8 cellular contexts compared by ENCODE assay signal in the genomic region with DNA sequence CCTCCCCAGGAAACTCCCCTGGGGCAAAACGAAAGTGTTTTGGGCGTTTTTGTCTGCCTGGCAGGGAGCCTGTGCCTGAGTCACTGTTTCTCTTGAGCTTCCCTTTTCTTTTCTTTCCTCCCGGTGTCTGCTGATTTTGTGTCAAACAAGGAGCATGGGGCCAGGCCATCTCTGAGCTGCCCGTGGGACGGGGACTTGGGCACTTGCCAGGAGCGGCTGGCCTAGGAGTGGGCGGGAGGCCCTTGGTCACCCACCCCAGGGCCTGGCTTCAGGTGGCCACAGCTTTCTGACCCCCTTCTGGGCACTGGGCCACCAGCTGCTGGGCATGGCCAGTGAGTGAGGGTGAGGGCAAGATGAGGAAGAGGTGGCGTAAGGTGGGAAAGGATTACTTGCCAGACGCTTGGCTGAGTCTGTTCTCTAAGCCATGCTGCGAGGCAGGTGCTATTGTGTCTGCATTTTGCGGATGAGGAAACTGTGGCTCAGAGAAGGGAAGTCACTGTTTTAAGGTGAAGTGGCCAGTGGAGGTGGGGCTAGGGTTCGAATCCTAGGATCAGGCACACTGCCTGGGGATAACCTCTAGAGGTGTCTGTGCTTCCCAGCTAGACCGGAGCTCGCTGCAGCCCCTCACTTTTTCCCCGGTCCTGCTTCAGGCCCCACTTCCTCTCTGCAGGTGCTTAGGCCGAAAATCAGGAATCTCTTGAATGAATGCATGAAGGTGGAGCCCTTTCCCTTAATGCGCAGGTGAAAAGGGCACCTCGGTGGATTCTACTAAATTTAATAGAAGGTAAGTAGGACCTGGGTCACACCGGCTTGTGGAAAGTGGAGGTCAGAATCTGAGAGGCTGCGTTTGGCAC. TPM values are rescaled to one million over a fixed set of nuclear protein-coding genes. Genes with fewer than 3 reads are reported as not detected.
DNase-seq lines count a peak whose midpoint lies in the region; ATAC-seq and TF ChIP-seq lines count a peak whose summit lies in the region.

No MANE protein-coding gene starts in this region.

- H3K27ac Mint-ChIP-seq in naive thymus-derived CD4-positive, alpha-beta T cell, result peak overlapping the region in 4 of 9 donors; percentile 13 to 81 (median 44)

- POLR2A ChIA-PET in naive thymus-derived CD4-positive, alpha-beta T cell (lab: Charles Lee), result interaction anchor here (1.2 kb wide), 1 partner anchor 360 kb away, joined by 4 read pairs; a partner anchor contains a TSS

- H3K27me3 ChIP-seq in naive thymus-derived CD4-positive, alpha-beta T cell (ENCODE audit: control insufficient read depth in 2 of 2, insufficient read depth in 2 of 2, low read length in 2 of 2), result no peaks in the 10 kb centered on the region

- in situ Hi-C loops in astrocyte of the spinal cord (cut with HindIII; ENCODE audit: low sequenced_read_pairs), result no loop called here

- peaks cover 0 to 2% (median 0%) of the 10 kb centered on the region in 5 donors for H3K27me3 Mint-ChIP-seq in naive thymus-derived CD4-positive, alpha-beta T cell

- DNase-seq in Daoy (ENCODE audit: low read depth) (peak; percentile 61), Kasumi-1 (lab: John Stamatoyannopoulos, UW) (peak; percentile 58 to 74), astrocyte of the spinal cord (ENCODE audit: low read depth, low spot score) (peak; percentile 41), NCI-H146 treated with DMSO at 0.1 percent for 48 hours (lab: John Stamatoyannopoulos, UW; ENCODE audit: unreplicated experiment) (no peak), NCI-H2107 treated with DMSO at 0.1 percent for 48 hours (lab: John Stamatoyannopoulos, UW; ENCODE audit: unreplicated experiment) (no peak)
- DNase-seq in naive thymus-derived CD4-positive, alpha-beta T cell, result peak in 1 of 9 donors; percentile 27
- no peak for DNase-seq in stimulated activated naive CD4-positive, alpha-beta T cell (lab: John Stamatoyannopoulos, UW)

- peak overlapping the region in 2 of 10 donors; percentile 9 to 62 for H3K4me3 Mint-ChIP-seq in naive thymus-derived CD4-positive, alpha-beta T cell

- H3K9me3 ChIP-seq in naive thymus-derived CD4-positive, alpha-beta T cell (ENCODE audit: control insufficient read depth in 2 of 3, low read length in 3 of 3), result no peaks in the 10 kb centered on the region

- peaks cover 9 to 52% (median 31%) of the 10 kb centered on the region in 7 donors for H3K4me1 Mint-ChIP-seq in naive thymus-derived CD4-positive, alpha-beta T cell

- no peak for TF ChIP-seq CTCF in astrocyte of the spinal cord (IDR thresholded peaks at IDR 0.05; ENCODE audit: low read depth, low read length)

- H3K9me3 Mint-ChIP-seq in naive thymus-derived CD4-positive, alpha-beta T cell, result no peaks in the 10 kb centered on the region

- peaks cover 15 to 20% of the 10 kb centered on the region in 2 donors for H3K4me1 ChIP-seq in naive thymus-derived CD4-positive, alpha-beta T cell (ENCODE audit: control insufficient read depth in 2 of 2, insufficient read depth in 2 of 2, low read length in 2 of 2)

- no peaks in the 10 kb centered on the region for H3K36me3 Mint-ChIP-seq in naive thymus-derived CD4-positive, alpha-beta T cell

- peak; percentile 16 for ATAC-seq in naive thymus-derived CD4-positive, alpha-beta T cell
- ATAC-seq in HG02588 (IDR thresholded peaks at IDR 0.05; ENCODE audit: unreplicated experiment), result no peak

- peak overlapping the region; percentile 1 for H3K4me3 ChIP-seq in astrocyte of the spinal cord (ENCODE audit: low read depth, low read length)
- H3K4me3 ChIP-seq in naive thymus-derived CD4-positive, alpha-beta T cell (ENCODE audit: low read length), result no peak overlapping the region

- no peak overlapping the region for H3K27ac ChIP-seq in naive thymus-derived CD4-positive, alpha-beta T cell (ENCODE audit: low read depth, low read length)

- CTCF ChIA-PET in naive thymus-derived CD4-positive, alpha-beta T cell (lab: Charles Lee), result interaction anchor here (0.6 to 1.8 kb wide), 6 partner anchors 33 to 741 kb away, joined by 3 to 7 read pairs (median 4); no protein-coding TSS in a partner anchor

- H3K36me3 ChIP-seq in naive thymus-derived CD4-positive, alpha-beta T cell (ENCODE audit: control insufficient read depth in 2 of 3, insufficient read depth in 3 of 3, low read length in 3 of 3), result no peaks in the 10 kb centered on the region

- intact Hi-C loops in naive thymus-derived CD4-positive, alpha-beta T cell (cut with micrococcal nuclease), result loop anchor here (5.0 kb wide), 6 partner anchors 73 to 753 kb away; a partner anchor contains a TSS

RNA-seq across cellular contexts. Expression of a gene that starts 7.8 kb away (rescaled TPM):
- total RNA-seq in Daoy (2014; rRNA removed; shearing (Covaris generic)), result 0.17 and 0.51 TPM in 2 replicates
- 10 to 100 TPM in 1 of 5 experiments, 1 to 10 TPM in 1, under 1 TPM in 3; 0.51 to 40.3 (median 0.77) TPM for total RNA-seq in naive thymus-derived CD4-positive, alpha-beta T cell
- under 1 TPM; 0.03 to 0.06 TPM for polyA plus RNA-seq in naive thymus-derived CD4-positive, alpha-beta T cell

Comparison
In these comparisons a context has a peak if more than half of its experiments do, and no peak if none do; other contexts are left out.
1. DNase-seq: peak in Daoy (single experiment), Kasumi-1 (2 of 2) and astrocyte of the spinal cord (single experiment); none in NCI-H146 treated with DMSO at 0.1 percent for 48 hours (single experiment), stimulated activated naive CD4-positive, alpha-beta T cell (0 of 6) and NCI-H2107 treated with DMSO at 0.1 percent for 48 hours (single experiment).